ENCODE assay signal across 8 cellular contexts in the genomic region with DNA sequence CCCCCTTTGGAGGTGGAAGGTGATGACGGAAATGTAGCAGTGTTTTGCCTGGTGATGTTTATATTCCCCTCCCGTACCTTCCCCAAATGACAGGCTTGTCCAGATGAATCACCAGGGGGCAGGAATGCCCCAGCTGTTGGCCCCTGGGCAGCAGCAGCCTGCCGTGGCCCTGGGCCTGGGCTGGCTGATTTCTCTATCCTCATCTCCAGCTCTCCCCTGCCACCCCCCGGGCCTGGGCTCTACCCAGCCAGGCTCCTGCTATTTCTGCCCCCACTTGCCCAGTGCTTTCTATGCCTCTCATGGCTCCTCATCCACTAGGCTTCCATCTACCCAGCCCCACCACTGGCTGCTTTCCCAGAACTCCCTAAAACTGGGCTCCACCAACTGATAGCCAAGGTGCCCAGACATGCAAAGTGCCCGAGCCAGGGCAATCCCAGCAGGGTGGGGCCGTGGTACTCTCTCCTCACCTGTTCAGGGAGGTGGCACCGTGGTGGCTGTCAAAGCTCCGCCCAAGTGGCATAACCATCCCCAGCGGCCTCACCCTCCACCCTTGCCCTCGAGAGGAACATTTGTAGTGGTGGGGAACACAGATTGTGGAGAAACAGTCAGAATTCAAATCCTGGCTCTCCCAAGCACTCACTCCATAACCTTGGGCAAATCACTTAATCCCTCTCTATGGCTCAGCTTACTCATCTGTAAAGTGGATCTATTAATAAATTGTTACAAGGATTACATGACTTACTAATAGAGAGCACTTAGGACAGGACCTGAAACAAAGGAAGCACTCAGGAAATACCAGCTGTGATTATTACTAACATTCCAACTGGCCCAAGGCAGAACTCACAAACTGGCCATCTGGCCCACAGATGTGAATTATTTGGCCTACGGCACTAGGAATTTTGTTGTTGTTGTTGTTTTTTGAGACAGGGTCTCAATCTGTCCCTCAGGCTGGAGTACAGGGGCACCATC. TPM values are rescaled to one million over a fixed set of nuclear protein-coding genes. Genes with fewer than 3 reads are reported as not detected.
DNase-seq lines count a peak whose midpoint lies in the region; ATAC-seq, FAIRE-seq and TF ChIP-seq lines count a peak whose summit lies in the region.

No MANE protein-coding gene starts in this region.

- H3K9me2 ChIP-seq in HCT116 (ENCODE audit: insufficient read depth) = no peaks in the 10 kb centered on the region

- H3K36me3 ChIP-seq in HCT116 (ENCODE audit: control insufficient read depth in 1 of 2, insufficient read depth in 2 of 2, low read length in 2 of 2) = no peaks in the 10 kb centered on the region
- no peaks in the 10 kb centered on the region for H3K36me3 ChIP-seq in brain microvascular endothelial cell (replicated peaks)

- TF ChIP-seq POLR2A in A549 (IDR thresholded peaks at IDR 0.05; ENCODE audit: low read length) (no peak), HCT116 (IDR thresholded peaks at IDR 0.05; ENCODE audit: borderline replicate concordance, extremely low read depth, insufficient read depth, insufficient read length) (no peak)

- H2AFZ ChIP-seq in HCT116 (ENCODE audit: low read depth, low read length, poor library complexity, severe bottlenecking) = no peak overlapping the region

- ATAC-seq in A549 (peak; percentile 71 to 72; a peak in 5 of 6 replicates), HCT116 (peak; percentile 34), left colon (peak; percentile 79), HG03196 (IDR thresholded peaks at IDR 0.05; ENCODE audit: unreplicated experiment) (no peak)

- H3K27me3 ChIP-seq in HCT116 (ENCODE audit: insufficient read depth, low read length) (no peaks in the 10 kb centered on the region), brain microvascular endothelial cell (replicated peaks) (no peaks in the 10 kb centered on the region)

- intact Hi-C loops in HCT116 (cut with micrococcal nuclease) (no loop called here), left colon (cut with DNase I, micrococcal nuclease) (no loop called here)

- no TSS peak for BruUV-seq in HCT116 (replicated peaks; lab: Mats Ljungman, UMichigan)

- H3K79me2 ChIP-seq in HCT116 (ENCODE audit: insufficient read depth, low read length) = peaks cover 40% of the 10 kb centered on the region; the same call in 1 of the 2 replicates

- peak overlapping the region; percentile 53 to 72; a peak in 5 of 6 replicates for H3K27ac ChIP-seq in A549
- H3K27ac ChIP-seq in HCT116 (ENCODE audit: low read depth, low read length) = peak overlapping the region; percentile 8; the same call in 1 of the 2 replicates
- peak overlapping the region; percentile 62 for H3K27ac ChIP-seq in brain microvascular endothelial cell

- FAIRE-seq in A549 (lab: Jason Lieb, UNC) = no peak

- TF ChIP-seq EP300 in A549 (IDR thresholded peaks at IDR 0.05) = no peak

- no peaks in the 10 kb centered on the region for H4K20me1 ChIP-seq in HCT116 (ENCODE audit: insufficient read depth)

- no peak for DNase-seq in A549 (ENCODE audit: low read depth in 1 of 2, low spot score in 1 of 2)
- DNase-seq in HCT116 (ENCODE audit: low read depth, low spot score) = no peak
- no peak for DNase-seq in brain microvascular endothelial cell
- peak; percentile 82 to 85 for DNase-seq in left colon
- no peak for DNase-seq in CD1c-positive myeloid dendritic cell (ENCODE audit: extremely low spot score)
- DNase-seq in stimulated activated naive CD4-positive, alpha-beta T cell (lab: John Stamatoyannopoulos, UW) = no peak
- no peak for DNase-seq in activated naive CD4-positive, alpha-beta T cell treated with anti-CD3 and anti-CD28 coated beads, Interleukin-2, amount 50 U/mL, for 16 hours

- H3K9ac ChIP-seq in HCT116 (ENCODE audit: low read length) = 0 out of 2 replicates have a peak overlapping the region, but pooled peaks have one; percentile 25

- no peaks in the 10 kb centered on the region for H3K9me3 ChIP-seq in A549
- H3K9me3 ChIP-seq in HCT116 (ENCODE audit: control insufficient read depth in 1 of 2, insufficient read depth in 1 of 2, low read depth in 1 of 2, low read length in 2 of 2) = no peaks in the 10 kb centered on the region

- H3K4me2 ChIP-seq in A549 = peak overlapping the region; percentile 50
- peak overlapping the region; percentile 35 for H3K4me2 ChIP-seq in HCT116 (ENCODE audit: low read length)

- CTCF ChIA-PET in A549 (lab: Yijun Ruan, JAX) = interaction anchor here (1.0 to 4.2 kb wide), 8 partner anchors 9 to 65 kb away, joined by 3 to 19 read pairs (median 8); no protein-coding TSS in a partner anchor
- CTCF ChIA-PET in HCT116 (lab: Charles Lee) = interaction anchor here (1.1 to 1.7 kb wide), 3 partner anchors 22 to 66 kb away, joined by 3 to 5 read pairs (median 4); no protein-coding TSS in a partner anchor

- no peak overlapping the region for H3K4me3 ChIP-seq in A549
- no peak overlapping the region for H3K4me3 ChIP-seq in HCT116 (replicated peaks in 1 of 2; ENCODE audit: low read depth in 1 of 2, low read length in 2 of 2)
- H3K4me3 ChIP-seq in brain microvascular endothelial cell (ENCODE audit: low read depth, low read length) = no peak overlapping the region

- peak; percentile 46 to 60; a peak in 4 of 5 replicates for TF ChIP-seq RAD21 in A549 (conservative IDR thresholded peaks at IDR 0.05 in 1 of 2, IDR thresholded peaks at IDR 0.05 in 1 of 2)
- TF ChIP-seq RAD21 in HCT116 (IDR thresholded peaks at IDR 0.05; ENCODE audit: low read depth) = peak; percentile 77

- in situ Hi-C loops in brain microvascular endothelial cell (cut with HindIII; ENCODE audit: low pct_ligation_motif_present, low sequenced_read_pairs) = no loop called here

- POLR2A ChIA-PET in A549 (lab: Yijun Ruan, JAX) (interaction anchor here (0.6 to 1.1 kb wide), 2 partner anchors 15 to 41 kb away, joined by 4 read pairs; no protein-coding TSS in a partner anchor), HCT116 (lab: Charles Lee) (no interaction called here)

- peaks cover 23% of the 10 kb centered on the region for H3K4me1 ChIP-seq in A549
- H3K4me1 ChIP-seq in HCT116 (ENCODE audit: control insufficient read depth in 1 of 2, insufficient read depth in 2 of 2, low read length in 2 of 2) = peaks cover 29 to 58% of the 10 kb centered on the region in 2 experiments

- TF ChIP-seq CTCF in A549 (IDR thresholded peaks at IDR 0.05) = peak; percentile 29; the same call in 2 of the 3 replicates
- peak in 2 of 3 experiments; percentile 9 to 37; a peak in 1 of 6 replicates for TF ChIP-seq CTCF in HCT116 (IDR thresholded peaks at IDR 0.05 in 2 of 3, conservative IDR thresholded peaks at IDR 0.05 in 1 of 3; ENCODE audit: borderline replicate concordance in 1 of 3, insufficient read depth in 1 of 3, low read depth in 2 of 3, low read length in 2 of 3)
- peak; percentile 30 for TF ChIP-seq CTCF in brain microvascular endothelial cell (IDR thresholded peaks at IDR 0.05; ENCODE audit: low read depth, low read length, missing control alignments)

- RAD21 ChIA-PET in HCT116 (lab: Charles Lee; ENCODE audit: low non-redundant PET in 1 of 2, low total read pairs in 2 of 2, uncharacterized antibody in 2 of 2, unreplicated experiment in 2 of 2) = no interaction called here

- 54% methylated on average over 8 of the region's 11 CpGs for WGBS in A549 (ENCODE audit: missing lambda C conversion rate)

TF ChIP-seq in A549, 52 proteins besides CTCF, POLR2A, EP300 and RAD21:
- no peak for TF ChIP-seq POLR2AphosphoS2 (conservative IDR thresholded peaks at IDR 0.05; ENCODE audit: low read length)
- TF ChIP-seq MAFK (IDR thresholded peaks at IDR 0.05; ENCODE audit: partially characterized antibody) = no peak
- TF ChIP-seq SMC3 (IDR thresholded peaks at IDR 0.05) = peak; percentile 58
- no peak for TF ChIP-seq ESRRA (IDR thresholded peaks at IDR 0.05; ENCODE audit: borderline replicate concordance, low read length)
- TF ChIP-seq FOSL2 (IDR thresholded peaks at IDR 0.05) = no peak
- TF ChIP-seq FOSL2 (CRISPR knock-in tag; IDR thresholded peaks at IDR 0.05) = 0 out of 2 replicates have a peak, but pooled peaks have one; percentile 14

TF ChIP-seq in HCT116, 20 proteins besides CTCF, POLR2A, EP300 and RAD21:
- TF ChIP-seq, protein P1, sequence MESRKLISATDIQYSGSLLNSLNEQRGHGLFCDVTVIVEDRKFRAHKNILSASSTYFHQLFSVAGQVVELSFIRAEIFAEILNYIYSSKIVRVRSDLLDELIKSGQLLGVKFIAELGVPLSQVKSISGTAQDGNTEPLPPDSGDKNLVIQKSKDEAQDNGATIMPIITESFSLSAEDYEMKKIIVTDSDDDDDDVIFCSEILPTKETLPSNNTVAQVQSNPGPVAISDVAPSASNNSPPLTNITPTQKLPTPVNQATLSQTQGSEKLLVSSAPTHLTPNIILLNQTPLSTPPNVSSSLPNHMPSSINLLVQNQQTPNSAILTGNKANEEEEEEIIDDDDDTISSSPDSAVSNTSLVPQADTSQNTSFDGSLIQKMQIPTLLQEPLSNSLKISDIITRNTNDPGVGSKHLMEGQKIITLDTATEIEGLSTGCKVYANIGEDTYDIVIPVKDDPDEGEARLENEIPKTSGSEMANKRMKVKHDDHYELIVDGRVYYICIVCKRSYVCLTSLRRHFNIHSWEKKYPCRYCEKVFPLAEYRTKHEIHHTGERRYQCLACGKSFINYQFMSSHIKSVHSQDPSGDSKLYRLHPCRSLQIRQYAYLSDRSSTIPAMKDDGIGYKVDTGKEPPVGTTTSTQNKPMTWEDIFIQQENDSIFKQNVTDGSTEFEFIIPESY (IDR thresholded peaks at IDR 0.05; ENCODE audit: extremely low read depth, insufficient replicate concordance, low read length) = no peak
- TF ChIP-seq SRF (IDR thresholded peaks at IDR 0.05; ENCODE audit: low read depth) (no peak), ZFX (IDR thresholded peaks at IDR 0.05) (no peak)

RNA-seq across cellular contexts. Expression of a gene that starts 12.8 kb away (rescaled TPM):
- polyA plus RNA-seq in A549 (2011; rRNA removed) (81.8 and 86.4 TPM in 2 replicates), A549 (2017; fragmentation: RNase III; extraction: RNeasy Plus Mini Kit Qiagen cat#74134 plus additional on column Dnase treatment) (40.5 to 53.2 TPM (median 45.7 TPM) in 3 replicates)
- 32.0 and 38.7 TPM in 2 replicates for polyA plus RNA-seq in A549 (2012; cell fraction: cytosol; rRNA removed)
- polyA plus RNA-seq in A549 (2012; cell fraction: nucleus; rRNA removed) = 55.8 and 74.0 TPM in 2 replicates
- polyA minus RNA-seq in A549 (2011; rRNA and poly(A)+ RNA removed) = 48.6 and 51.8 TPM in 2 replicates
- total RNA-seq in HCT116 (2021; ENCODE audit: unreplicated experiment) (66.8 TPM), left colon (100 to 1,000 TPM; 110 to 165 TPM)
- 64.9 and 72.0 TPM in 2 replicates for polyA plus RNA-seq in HCT116 (2012)

Comparison
In these comparisons a context has a peak if more than half of its experiments do, and no peak if none do; other contexts are left out.
1. DNase-seq: peak in left colon (2 of 2); none in A549 (0 of 2), HCT116 (single experiment), brain microvascular endothelial cell (single experiment), CD1c-positive myeloid dendritic cell (single experiment), stimulated activated naive CD4-positive, alpha-beta T cell (0 of 6) and activated naive CD4-positive, alpha-beta T cell treated with anti-CD3 and anti-CD28 coated beads, Interleukin-2, amount 50 U/mL, for 16 hours (single experiment).
2. H3K27ac ChIP-seq: peak in every context shown above with its lines; median percentile 62 in A549; 62 in brain microvascular endothelial cell; 8 in HCT116.
3. Peak in every context shown above with its lines, with median percentiles within 50 percentile points of each other: CTCF ChIP-seq.